ENCODE assay signal across 20 cellular contexts in the genomic region with DNA sequence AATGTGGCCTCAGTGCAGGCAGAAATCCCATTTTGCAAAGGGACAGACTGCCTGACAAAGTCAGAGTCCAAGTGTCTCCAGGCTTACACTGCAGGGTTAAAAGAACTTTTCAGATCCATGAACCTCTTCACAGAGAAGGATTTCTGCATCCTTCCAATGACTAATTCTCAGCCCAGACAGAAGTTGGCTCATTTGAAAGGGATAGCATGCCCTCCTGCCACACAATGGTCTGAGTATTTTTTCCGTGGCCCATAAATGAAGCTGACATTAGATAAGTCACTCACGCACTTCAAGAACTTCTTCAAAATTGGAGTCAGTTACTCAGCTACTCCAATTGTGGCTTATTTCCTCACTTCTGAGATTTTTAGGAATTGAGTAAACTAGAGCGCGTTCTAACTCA.
"Had no signal": no experiment of that assay in that cellular context is flagged by ENCODE, and none has a peak within 500 bp of the region (broad histone marks: within the 10 kb centered on the region; RNA-seq: fewer than 3 reads in every experiment).

No MANE protein-coding gene starts in this region.

- H3K9me3 Mint-ChIP-seq: dendritic cell treated with granulocyte-macrophage colony-stimulating factor and Interleukin-4, amounts not matched to agents 40 ng/mL and 50 ng/mL, for 4 days; effector memory CD8-positive, alpha-beta T cell had no signal

- H3K4me3 ChIP-seq: heart right ventricle, left ventricle myocardium inferior, upper lobe of right lung had no signal

- H3K36me3 Mint-ChIP-seq: stimulated activated naive B cell treated with anti-CD40 and anti-IgM and Interleukin-4, amounts not matched to agents 10 μg/mL and 1 μg/mL and 100 μg/mL, for 72 hours had no signal

- H3K4me3 Mint-ChIP-seq: activated CD8-positive, alpha-beta T cell treated with anti-CD3 and anti-CD28 coated beads for 36 hours; activated naive CD4-positive, alpha-beta T cell treated with anti-CD3 and anti-CD28 coated beads for 36 hours; dendritic cell treated with granulocyte-macrophage colony-stimulating factor and Interleukin-4, amounts not matched to agents 40 ng/mL and 50 ng/mL, for 4 days; effector memory CD8-positive, alpha-beta T cell; nephron; stimulated activated naive B cell treated with anti-CD40 and anti-IgM and Interleukin-4, amounts not matched to agents 10 μg/mL and 1 μg/mL and 100 μg/mL, for 72 hours had no signal

- H3K4me1 Mint-ChIP-seq: stimulated activated naive B cell treated with anti-CD40 and anti-IgM and Interleukin-4, amounts not matched to agents 10 μg/mL and 1 μg/mL and 100 μg/mL, for 72 hours had no signal

- H3K9me3 ChIP-seq: heart right ventricle, left ventricle myocardium inferior, upper lobe of right lung had no signal

- H3K27me3 ChIP-seq: heart right ventricle, upper lobe of right lung had no signal

- H3K27ac Mint-ChIP-seq: activated CD8-positive, alpha-beta T cell treated with anti-CD3 and anti-CD28 coated beads for 36 hours; activated naive CD4-positive, alpha-beta T cell treated with anti-CD3 and anti-CD28 coated beads for 36 hours; dendritic cell treated with granulocyte-macrophage colony-stimulating factor and Interleukin-4, amounts not matched to agents 40 ng/mL and 50 ng/mL, for 4 days; effector memory CD8-positive, alpha-beta T cell; nephron; stimulated activated naive B cell treated with anti-CD40 and anti-IgM and Interleukin-4, amounts not matched to agents 10 μg/mL and 1 μg/mL and 100 μg/mL, for 72 hours had no signal

- FAIRE-seq: bronchial epithelial cell, TTC549 had no signal

- H3K27ac ChIP-seq: epithelial cell of prostate, heart right ventricle, left ventricle myocardium inferior, upper lobe of right lung had no signal

- DNase-seq: activated CD4-positive, alpha-beta T cell treated with anti-CD3 and anti-CD28 coated beads for 48 hours; activated CD4-positive, CD25-positive, alpha-beta regulatory T cell; activated CD8-positive, alpha-beta T cell treated with anti-CD3 and anti-CD28 coated beads for 36 hours; activated naive CD4-positive, alpha-beta T cell treated with anti-CD3 and anti-CD28 coated beads for 36 hours; activated T-cell treated with anti-CD3 and anti-CD28 coated beads, Interleukin-2, amount 50 U/mL, for 1 hour; aorta; effector memory CD8-positive, alpha-beta T cell; heart right ventricle; left ventricle myocardium inferior; mammary epithelial cell; midbrain; stimulated activated CD4-positive, alpha-beta T cell treated with anti-CD3 and anti-CD28 coated beads, Interleukin-4, amount 100 ng/mL, for 24 hours; stimulated activated naive B cell treated with anti-CD40 and anti-IgM and Interleukin-4, amounts not matched to agents 10 μg/mL and 1 μg/mL and 100 μg/mL, for 72 hours; upper lobe of right lung had no signal

- H3K36me3 ChIP-seq: heart right ventricle, left ventricle myocardium inferior, upper lobe of right lung had no signal

- ATAC-seq: activated CD8-positive, alpha-beta T cell treated with anti-CD3 and anti-CD28 coated beads for 36 hours; effector memory CD8-positive, alpha-beta T cell; heart right ventricle; sciatic nerve; stimulated activated naive B cell treated with anti-CD40 and anti-IgM and Interleukin-4, amounts not matched to agents 10 μg/mL and 1 μg/mL and 100 μg/mL, for 72 hours; upper lobe of right lung had no signal
